Comparison of ENCODE assay signal across 8 cellular contexts in genomic region chr15:67076147-67076843, GRCh38. TPM values are rescaled to one million over a fixed set of nuclear protein-coding genes. Genes with fewer than 3 reads are reported as not detected.
DNase-seq lines count a peak whose midpoint lies in the region; ATAC-seq and TF ChIP-seq lines count a peak whose summit lies in the region.

No MANE protein-coding gene starts in this region.

- POLR2A ChIA-PET in GM10248 (lab: Yijun Ruan, JAX), result interaction anchor here (1.0 to 1.8 kb wide), 2 partner anchors 9 to 25 kb away, joined by 4 to 7 read pairs; no protein-coding TSS in a partner anchor
- POLR2A ChIA-PET in activated CD8-positive, alpha-beta T cell treated with anti-CD3 and anti-CD28 coated beads for 36 hours (lab: Charles Lee), result interaction anchor here (1.7 kb wide), 1 partner anchor 20 kb away, joined by 4 read pairs; no protein-coding TSS in a partner anchor

- no peaks in the 10 kb centered on the region for H3K27me3 Mint-ChIP-seq in activated CD8-positive, alpha-beta T cell treated with anti-CD3 and anti-CD28 coated beads for 36 hours
- no peaks in the 10 kb centered on the region for H3K27me3 Mint-ChIP-seq in memory B cell

- DNase-seq in GM10248 (ENCODE audit: extremely low spot score) (peak; percentile 72), memory B cell (ENCODE audit: low spot score in 2 of 2) (no peak), mesenteric fat pad (ENCODE audit: low spot score) (no peak), DMS 273 (lab: John Stamatoyannopoulos, UW; ENCODE audit: unreplicated experiment) (no peak), NCI-H1436 (lab: John Stamatoyannopoulos, UW) (no peak), NCI-H748 treated with DMSO at 0.1 percent for 48 hours (lab: John Stamatoyannopoulos, UW) (no peak)
- peak; percentile 52 for DNase-seq in activated CD8-positive, alpha-beta T cell treated with anti-CD3 and anti-CD28 coated beads for 36 hours

- peak; percentile 2 for TF ChIP-seq CTCF in GM10248 (IDR thresholded peaks at IDR 0.05; ENCODE audit: control extremely low read depth, extremely low read depth, low read depth, missing control alignments)
- TF ChIP-seq CTCF in activated CD8-positive, alpha-beta T cell treated with anti-CD3 and anti-CD28 coated beads for 36 hours (IDR thresholded peaks at IDR 0.05), result no peak

- CTCF ChIA-PET in GM10248 (lab: Yijun Ruan, JAX), result interaction anchor here (0.8 to 1.9 kb wide), 5 partner anchors 9 to 44 kb away, joined by 3 to 8 read pairs (median 5); no protein-coding TSS in a partner anchor
- CTCF ChIA-PET in activated CD8-positive, alpha-beta T cell treated with anti-CD3 and anti-CD28 coated beads for 36 hours (lab: Charles Lee), result interaction anchor here (1.1 kb wide), 1 partner anchor 9 kb away, joined by 4 read pairs; no protein-coding TSS in a partner anchor

- ATAC-seq in HG03045 (IDR thresholded peaks at IDR 0.05; ENCODE audit: unreplicated experiment) (peak; percentile 46), memory B cell (ENCODE audit: low read depth) (no peak)
- no peak for ATAC-seq in activated CD8-positive, alpha-beta T cell treated with anti-CD3 and anti-CD28 coated beads for 36 hours

- H3K4me1 Mint-ChIP-seq in activated CD8-positive, alpha-beta T cell treated with anti-CD3 and anti-CD28 coated beads for 36 hours (ENCODE audit: low read depth), result peaks cover 62% of the 10 kb centered on the region
- peaks cover 74% of the 10 kb centered on the region for H3K4me1 Mint-ChIP-seq in memory B cell

- no peak overlapping the region for H3K27ac Mint-ChIP-seq in activated CD8-positive, alpha-beta T cell treated with anti-CD3 and anti-CD28 coated beads for 36 hours
- H3K27ac Mint-ChIP-seq in memory B cell, result peak overlapping the region; percentile 81

- peaks cover 15% of the 10 kb centered on the region for H3K36me3 Mint-ChIP-seq in activated CD8-positive, alpha-beta T cell treated with anti-CD3 and anti-CD28 coated beads for 36 hours (ENCODE audit: low read depth)
- peaks cover 13% of the 10 kb centered on the region for H3K36me3 Mint-ChIP-seq in memory B cell

- intact Hi-C loops in activated CD8-positive, alpha-beta T cell treated with anti-CD3 and anti-CD28 coated beads for 36 hours (cut with micrococcal nuclease), result no loop called here

- H3K9me3 Mint-ChIP-seq in activated CD8-positive, alpha-beta T cell treated with anti-CD3 and anti-CD28 coated beads for 36 hours, result no peaks in the 10 kb centered on the region
- H3K9me3 Mint-ChIP-seq in memory B cell, result no peaks in the 10 kb centered on the region

- H3K4me3 Mint-ChIP-seq in activated CD8-positive, alpha-beta T cell treated with anti-CD3 and anti-CD28 coated beads for 36 hours, result no peak overlapping the region
- peak overlapping the region; percentile 48 for H3K4me3 Mint-ChIP-seq in memory B cell

RNA-seq across cellular contexts. Expression of gene SMAD3, which starts 10.9 kb away (rescaled TPM):
- 10 to 100 TPM; 22.3 to 24.7 TPM for total RNA-seq in activated CD8-positive, alpha-beta T cell treated with anti-CD3 and anti-CD28 coated beads for 36 hours
- 71.9 TPM for total RNA-seq in mesenteric fat pad

Comparison
In these comparisons a context has a peak if more than half of its experiments do, and no peak if none do; other contexts are left out.
1. DNase-seq: peak in GM10248 (single experiment) and activated CD8-positive, alpha-beta T cell treated with anti-CD3 and anti-CD28 coated beads for 36 hours (single experiment); none in memory B cell (0 of 2), mesenteric fat pad (single experiment), DMS 273 (single experiment), NCI-H1436 (single experiment) and NCI-H748 treated with DMSO at 0.1 percent for 48 hours (single experiment).